8 cellular contexts compared by ENCODE assay signal in the genomic region with DNA sequence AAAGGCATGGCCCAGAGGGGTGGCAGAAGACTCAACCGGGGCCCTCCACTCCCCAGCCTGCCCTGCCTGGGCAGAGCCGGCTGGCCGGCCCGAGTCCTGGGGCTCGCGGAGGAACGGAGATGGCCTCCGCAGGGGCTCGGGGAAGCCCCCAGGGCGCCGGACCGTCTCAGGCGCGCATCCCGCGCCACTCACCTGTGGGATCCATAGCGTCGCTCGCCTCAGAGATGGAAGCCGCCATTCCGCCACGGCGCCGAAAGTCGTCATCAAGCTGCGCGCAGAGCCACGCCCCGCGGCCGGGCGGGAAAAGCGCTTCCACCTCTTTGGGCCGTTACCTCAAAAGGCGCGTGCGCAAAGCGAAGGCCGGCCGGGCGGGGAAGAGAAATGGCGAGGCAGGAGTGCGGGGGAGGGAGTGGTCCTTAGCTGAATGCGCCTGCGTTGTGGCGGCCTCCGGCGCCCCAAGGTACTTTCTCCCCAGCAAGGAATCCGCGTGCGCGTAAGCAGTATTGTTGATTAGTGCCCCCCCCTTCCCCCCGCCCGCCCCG. TPM values are rescaled to one million over a fixed set of nuclear protein-coding genes. Genes with fewer than 3 reads are reported as not detected.
DNase-seq lines count a peak whose midpoint lies in the region; ATAC-seq and TF ChIP-seq lines count a peak whose summit lies in the region.

A gene with protein sequence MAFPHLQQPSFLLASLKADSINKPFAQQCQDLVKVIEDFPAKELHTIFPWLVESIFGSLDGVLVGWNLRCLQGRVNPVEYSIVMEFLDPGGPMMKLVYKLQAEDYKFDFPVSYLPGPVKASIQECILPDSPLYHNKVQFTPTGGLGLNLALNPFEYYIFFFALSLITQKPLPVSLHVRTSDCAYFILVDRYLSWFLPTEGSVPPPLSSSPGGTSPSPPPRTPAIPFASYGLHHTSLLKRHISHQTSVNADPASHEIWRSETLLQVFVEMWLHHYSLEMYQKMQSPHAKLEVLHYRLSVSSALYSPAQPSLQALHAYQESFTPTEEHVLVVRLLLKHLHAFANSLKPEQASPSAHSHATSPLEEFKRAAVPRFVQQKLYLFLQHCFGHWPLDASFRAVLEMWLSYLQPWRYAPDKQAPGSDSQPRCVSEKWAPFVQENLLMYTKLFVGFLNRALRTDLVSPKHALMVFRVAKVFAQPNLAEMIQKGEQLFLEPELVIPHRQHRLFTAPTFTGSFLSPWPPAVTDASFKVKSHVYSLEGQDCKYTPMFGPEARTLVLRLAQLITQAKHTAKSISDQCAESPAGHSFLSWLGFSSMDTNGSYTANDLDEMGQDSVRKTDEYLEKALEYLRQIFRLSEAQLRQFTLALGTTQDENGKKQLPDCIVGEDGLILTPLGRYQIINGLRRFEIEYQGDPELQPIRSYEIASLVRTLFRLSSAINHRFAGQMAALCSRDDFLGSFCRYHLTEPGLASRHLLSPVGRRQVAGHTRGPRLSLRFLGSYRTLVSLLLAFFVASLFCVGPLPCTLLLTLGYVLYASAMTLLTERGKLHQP (minus strand): TSS at position 265 of the 542 bp plus-strand sequence. CDS start 5,010 bp downstream, outside the sequence.

- peaks cover 18% of the 10 kb centered on the region for H3K4me1 Mint-ChIP-seq in T-helper 17 cell

- no peak for TF ChIP-seq CTCF in GM13977 (IDR thresholded peaks at IDR 0.05; ENCODE audit: extremely low read depth, insufficient read depth, missing control alignments)
- no peak for TF ChIP-seq CTCF in left ventricle myocardium inferior (IDR thresholded peaks at IDR 0.05; ENCODE audit: borderline replicate concordance)
- peak in 1 of 4 experiments; percentile 25 for TF ChIP-seq CTCF in prostate gland (IDR thresholded peaks at IDR 0.05)

- H3K27ac Mint-ChIP-seq in T-helper 17 cell = peak within 1 kb of the TSS; percentile 87

- DNase-seq in GM13977 (ENCODE audit: low spot score) = peak; percentile 93
- peak; percentile 94 for DNase-seq in NCI-H1694 treated with DMSO at 0.1 percent for 48 hours (lab: John Stamatoyannopoulos, UW)
- peak; percentile 95 to 98 (median 97) for DNase-seq in T-helper 17 cell
- DNase-seq in amygdala (lab: John Stamatoyannopoulos, UW) = peak; percentile 60 to 98 (median 91)
- DNase-seq in left ventricle myocardium inferior = peak; percentile 98
- DNase-seq in prostate gland (ENCODE audit: low spot score) = peak; percentile 96

- ATAC-seq in HG02885 (IDR thresholded peaks at IDR 0.05; ENCODE audit: poor library complexity, unreplicated experiment) (peak; percentile 63), T-helper 17 cell (peak; percentile 80)

- in situ Hi-C loops in GM13977 (cut with MboI; ENCODE audit: low pct_unique_long_range_greater_than_20kb, low sequenced_read_pairs, unreplicated experiment) = no loop called here

- peak; percentile 37 for TF ChIP-seq POLR2A in prostate gland (IDR thresholded peaks at IDR 0.05)

- H3K9me3 ChIP-seq in T-helper 17 cell (ENCODE audit: control insufficient read depth, low read length, poor library complexity, severe bottlenecking) (no peaks in the 10 kb centered on the region), left ventricle myocardium inferior (replicated peaks) (no peaks in the 10 kb centered on the region), prostate gland (no peaks in the 10 kb centered on the region)

- peak within 1 kb of the TSS; percentile 98 for H3K27ac ChIP-seq in left ventricle myocardium inferior (replicated peaks)
- H3K27ac ChIP-seq in prostate gland = peak within 1 kb of the TSS; percentile 89 to 93
- H3K27ac ChIP-seq in urinary bladder (ENCODE audit: low read depth) = peak within 1 kb of the TSS; percentile 87

- H3K4me1 ChIP-seq in left ventricle myocardium inferior (peaks cover 48% of the 10 kb centered on the region), prostate gland (replicated peaks) (peaks cover 5% of the 10 kb centered on the region), urinary bladder (ENCODE audit: insufficient read depth) (peaks cover 1% of the 10 kb centered on the region)

- H3K4me3 Mint-ChIP-seq in T-helper 17 cell = peak within 1 kb of the TSS; percentile 87

- peaks cover 2% of the 10 kb centered on the region for H3K36me3 Mint-ChIP-seq in T-helper 17 cell (ENCODE audit: low read depth)

- H3K4me3 ChIP-seq in left ventricle myocardium inferior (peak within 1 kb of the TSS; percentile 90), prostate gland (peak within 1 kb of the TSS; percentile 98), urinary bladder (ENCODE audit: low read depth, low read length) (peak within 1 kb of the TSS; percentile 95)

- no peaks in the 10 kb centered on the region for H3K27me3 Mint-ChIP-seq in T-helper 17 cell

- H3K27me3 ChIP-seq in left ventricle myocardium inferior (ENCODE audit: low read depth) (no peaks in the 10 kb centered on the region), prostate gland (replicated peaks; ENCODE audit: insufficient read depth) (no peaks in the 10 kb centered on the region)

- intact Hi-C loops in left ventricle myocardium inferior (cut with micrococcal nuclease) = no loop called here
- intact Hi-C loops in prostate gland (cut with DNase I) = loop anchor here (2.0 to 10.0 kb wide), 3 partner anchors 151 to 923 kb away; partner anchors contain the start of genes IMP4 and PLEKHB2

- peaks cover 3% of the 10 kb centered on the region for H3K36me3 ChIP-seq in left ventricle myocardium inferior
- no peaks in the 10 kb centered on the region for H3K36me3 ChIP-seq in prostate gland
- H3K36me3 ChIP-seq in urinary bladder (ENCODE audit: insufficient read depth) = no peaks in the 10 kb centered on the region

- whole genome bisulfite sequencing in prostate gland = 0% methylated on average over 55 of the region's 55 CpGs
- under 1% methylated on average over 55 of the region's 55 CpGs for WGBS in urinary bladder

RNA-seq across cellular contexts. Expression of the gene that starts here (rescaled TPM):
- total RNA-seq in T-helper 17 cell (10 to 100 TPM; 67.6 to 83.3 TPM), left ventricle myocardium inferior (26.7 TPM), prostate gland (10 to 100 TPM; 38.1 to 74.5 TPM), urinary bladder (15.6 TPM)
- 40.8 TPM for polyA plus RNA-seq in urinary bladder

Comparison
In these comparisons a context has a peak if more than half of its experiments do, and no peak if none do; other contexts are left out.
1. Peak in every context shown above with its lines: DNase-seq, ATAC-seq, H3K4me3 ChIP-seq and H3K27ac ChIP-seq.